8 cellular contexts compared by ENCODE assay signal in genomic region chr5:368162-369084, GRCh38. TPM values are rescaled to one million over a fixed set of nuclear protein-coding genes. Genes with fewer than 3 reads are reported as not detected.
DNase-seq lines count a peak whose midpoint lies in the region; ATAC-seq, FAIRE-seq and TF ChIP-seq lines count a peak whose summit lies in the region.

No MANE protein-coding gene starts in this region.

- TF ChIP-seq CTCF in esophagus muscularis mucosa (IDR thresholded peaks at IDR 0.05) = no peak

- peaks cover 0 to 14% (median 5%) of the 10 kb centered on the region in 4 donors for H3K4me1 ChIP-seq in esophagus muscularis mucosa

- peak; percentile 4 for ATAC-seq in stimulated activated naive CD8-positive, alpha-beta T cell treated with anti-CD3 and anti-CD28 coated beads, Interleukin-15, amount 100 ng/mL, for 72 hours

- H3K36me3 ChIP-seq in esophagus muscularis mucosa = no peaks in the 10 kb centered on the region

- intact Hi-C loops in esophagus muscularis mucosa (cut with DNase I) = no loop called here

- DNase-seq in GM18507 (ENCODE audit: extremely low spot score, insufficient read length, low read depth) (peak; percentile 52), HCEC 1CT (peak; percentile 89), NOMO-1 (lab: John Stamatoyannopoulos, UW; ENCODE audit: unreplicated experiment in 2 of 2) (peak; percentile 75 to 82), esophagus muscularis mucosa (ENCODE audit: extremely low spot score) (peak; percentile 81), SW 1271 (lab: John Stamatoyannopoulos, UW) (no peak), HuH-7.5 (ENCODE audit: low spot score) (no peak)
- DNase-seq in stimulated activated naive CD8-positive, alpha-beta T cell treated with anti-CD3 and anti-CD28 coated beads, Interleukin-15, amount 100 ng/mL, for 72 hours = peak in 1 of 2 donors; percentile 32
- DNase-seq in central memory CD4-positive, alpha-beta T cell = no peak

- peak overlapping the region; percentile 51 to 59 for H3K4me3 Mint-ChIP-seq in stimulated activated naive CD8-positive, alpha-beta T cell treated with anti-CD3 and anti-CD28 coated beads, Interleukin-15, amount 100 ng/mL, for 72 hours

- H3K4me1 Mint-ChIP-seq in stimulated activated naive CD8-positive, alpha-beta T cell treated with anti-CD3 and anti-CD28 coated beads, Interleukin-15, amount 100 ng/mL, for 72 hours = peaks cover 69% of the 10 kb centered on the region

- no peak for TF ChIP-seq POLR2A in esophagus muscularis mucosa (IDR thresholded peaks at IDR 0.05; ENCODE audit: low read depth)

- H3K4me3 ChIP-seq in esophagus muscularis mucosa = no peak overlapping the region

- H3K27me3 ChIP-seq in esophagus muscularis mucosa = peaks cover 0 to 7% (median 0%) of the 10 kb centered on the region in 4 donors

- peaks cover 10 to 19% of the 10 kb centered on the region in 2 donors for H3K9me3 Mint-ChIP-seq in stimulated activated naive CD8-positive, alpha-beta T cell treated with anti-CD3 and anti-CD28 coated beads, Interleukin-15, amount 100 ng/mL, for 72 hours

- H3K27me3 Mint-ChIP-seq in stimulated activated naive CD8-positive, alpha-beta T cell treated with anti-CD3 and anti-CD28 coated beads, Interleukin-15, amount 100 ng/mL, for 72 hours = no peaks in the 10 kb centered on the region

- peaks cover 0 to 19% (median 5%) of the 10 kb centered on the region in 4 donors for H3K9me3 ChIP-seq in esophagus muscularis mucosa

- no peak for TF ChIP-seq EP300 in esophagus muscularis mucosa (IDR thresholded peaks at IDR 0.05)

- WGBS in esophagus muscularis mucosa = 70% methylated on average over 27 of the region's 27 CpGs

- peak; percentile 94 for FAIRE-seq in GM18507 (lab: Jason Lieb, UNC)

- peak overlapping the region in 1 of 2 donors; percentile 92 for H3K27ac Mint-ChIP-seq in stimulated activated naive CD8-positive, alpha-beta T cell treated with anti-CD3 and anti-CD28 coated beads, Interleukin-15, amount 100 ng/mL, for 72 hours

- no peak overlapping the region for H3K27ac ChIP-seq in esophagus muscularis mucosa (replicated peaks in 1 of 4)

RNA-seq across cellular contexts. Expression of gene AHRR, which starts 46.9 kb away (rescaled TPM):
- total RNA-seq in esophagus muscularis mucosa = 1 to 10 TPM in 2 of 4 donors, under 1 TPM in 2; 0.33 to 5.5 (median 0.86) TPM

Comparison
In these comparisons a context has a peak if more than half of its experiments do, and no peak if none do; other contexts are left out.
1. DNase-seq: peak in GM18507 (single experiment), HCEC 1CT (single experiment), NOMO-1 (2 of 2) and esophagus muscularis mucosa (single experiment); none in central memory CD4-positive, alpha-beta T cell (single experiment), SW 1271 (0 of 2) and HuH-7.5 (single experiment).